13 cellular contexts compared by ENCODE assay signal in genomic region chr6:96089173-96089572, GRCh38.
DNase-seq lines count a peak whose midpoint lies in the region; ATAC-seq, FAIRE-seq and TF ChIP-seq lines count a peak whose summit lies in the region.
"Had no signal": no experiment of that assay in that cellular context is flagged by ENCODE, and none has a peak within 500 bp of the region (broad histone marks: within the 10 kb centered on the region; RNA-seq: fewer than 3 reads in every experiment).

No MANE protein-coding gene starts in this region.

- H3K36me3 ChIP-seq in HepG2 (replicated peaks in 1 of 2; ENCODE audit: control insufficient read depth in 1 of 2, insufficient read depth in 2 of 2, low read length in 2 of 2) = no peaks in the 10 kb centered on the region
- no peaks in the 10 kb centered on the region for H3K36me3 ChIP-seq in right lobe of liver
- H3K36me3 ChIP-seq in PC-3 (ENCODE audit: low read depth, low read length) = no peaks in the 10 kb centered on the region
- no peaks in the 10 kb centered on the region for H3K36me3 ChIP-seq in hepatocyte (replicated peaks; ENCODE audit: insufficient read depth, low read depth)
- H3K36me3 ChIP-seq: transverse colon had no signal

- no peak overlapping the region for H2AFZ ChIP-seq in HepG2 (ENCODE audit: low read length)
- H2AFZ ChIP-seq in PC-3 (ENCODE audit: low read length) = no peak overlapping the region
- H2AFZ ChIP-seq in hepatocyte = no peak overlapping the region

- TF ChIP-seq CTCF in HepG2 (CRISPR knock-in tag; IDR thresholded peaks at IDR 0.05) (peak; percentile 67), right lobe of liver (IDR thresholded peaks at IDR 0.05) (peak in 1 of 4 donors; percentile 6), PC-3 (conservative IDR thresholded peaks at IDR 0.05; ENCODE audit: low read depth, low read length) (peak; percentile 63), hepatocyte (IDR thresholded peaks at IDR 0.05; ENCODE audit: poor library complexity) (peak; percentile 37)

- H3K4me1 ChIP-seq in HepG2 (ENCODE audit: insufficient read depth, low read length) = no peaks in the 10 kb centered on the region
- H3K4me1 ChIP-seq in right lobe of liver = no peaks in the 10 kb centered on the region
- no peaks in the 10 kb centered on the region for H3K4me1 ChIP-seq in PC-3 (ENCODE audit: insufficient read depth, low read length)
- H3K4me1 ChIP-seq in hepatocyte (ENCODE audit: insufficient read depth) = no peaks in the 10 kb centered on the region
- H3K4me1 ChIP-seq: transverse colon had no signal

- intact Hi-C loops in HepG2 (cut with micrococcal nuclease; ENCODE audit: unreplicated experiment) = loop anchor here (1.0 to 10.0 kb wide), 4 partner anchors 224 to 724 kb away; no protein-coding TSS in a partner anchor
- intact Hi-C loops in right lobe of liver (cut with DNase I) = no loop called here
- intact Hi-C loops in PC-3 (cut with micrococcal nuclease) = no loop called here

- H3K9ac ChIP-seq in HepG2 (ENCODE audit: insufficient read depth, low read depth, low read length) (no peak overlapping the region), PC-3 (ENCODE audit: low read length) (no peak overlapping the region)

- DNase-seq in HepG2 (ENCODE audit: low spot score) (peak; percentile 20), right lobe of liver (no peak), PC-3 (peak; percentile 42), hepatocyte (ENCODE audit: low spot score) (no peak), NCI-H1048 (lab: John Stamatoyannopoulos, UW) (no peak)
- DNase-seq in activated CD4-positive, CD25-positive, alpha-beta regulatory T cell treated with anti-CD3 and anti-CD28 coated beads, Interleukin-2, amount 50 U/mL, for 72 hours = no peak
- no peak for DNase-seq in activated effector memory CD4-positive, alpha-beta T cell treated with anti-CD3 and anti-CD28 coated beads, Interleukin-2, amount 50 U/mL, for 16 hours
- DNase-seq: activated CD8-positive, alpha-beta memory T cell treated with anti-CD3 and anti-CD28 coated beads, Interleukin-2, amount 50 U/mL, for 4 hours; AML-193; NCI-H510A treated with DMSO at 0.1 percent for 48 hours; T-helper 17 cell; transverse colon had no signal

- in situ Hi-C loops in HepG2 (cut with HindIII; ENCODE audit: extremely low pct_ligation_motif_present, low pct_unique_long_range_greater_than_20kb) = no loop called here

- H3K4me3 ChIP-seq in HepG2 (replicated peaks in 1 of 3; ENCODE audit: insufficient read depth in 1 of 3, low read depth in 2 of 3, low read length in 3 of 3) (no peak overlapping the region), right lobe of liver (no peak overlapping the region), PC-3 (ENCODE audit: low read length) (no peak overlapping the region), hepatocyte (no peak overlapping the region)
- H3K4me3 ChIP-seq: transverse colon had no signal

- peak; percentile 71 for ATAC-seq in HepG2
- ATAC-seq in right lobe of liver = no peak
- ATAC-seq in PC-3 = no peak
- ATAC-seq in HG02759 (IDR thresholded peaks at IDR 0.05; ENCODE audit: unreplicated experiment) = no peak
- ATAC-seq: T-helper 17 cell had no signal

- H4K20me1 ChIP-seq in HepG2 (ENCODE audit: insufficient read depth, low read length) (no peaks in the 10 kb centered on the region), PC-3 (ENCODE audit: low read length) (no peaks in the 10 kb centered on the region), hepatocyte (ENCODE audit: insufficient read depth, poor library complexity, severe bottlenecking) (no peaks in the 10 kb centered on the region)

- BruUV-seq in HepG2 (replicated peaks; lab: Mats Ljungman, UMichigan) (no TSS peak), PC-3 (replicated peaks; lab: Mats Ljungman, UMichigan) (no TSS peak)

- H3K9me3 ChIP-seq in HepG2 (ENCODE audit: low read length) = no peaks in the 10 kb centered on the region
- no peaks in the 10 kb centered on the region for H3K9me3 ChIP-seq in right lobe of liver
- H3K9me3 ChIP-seq in PC-3 (ENCODE audit: low read length) = no peaks in the 10 kb centered on the region
- H3K9me3 ChIP-seq in hepatocyte (ENCODE audit: low read depth) = no peaks in the 10 kb centered on the region

- no peaks in the 10 kb centered on the region for H3K9me2 ChIP-seq in PC-3 (replicated peaks; ENCODE audit: low read length)
- H3K9me2 ChIP-seq in hepatocyte (replicated peaks; ENCODE audit: insufficient read depth) = no peaks in the 10 kb centered on the region

- no peak for TF ChIP-seq EP300 in HepG2 (IDR thresholded peaks at IDR 0.05; ENCODE audit: low read depth in 2 of 2, low read length in 2 of 2)
- TF ChIP-seq EP300 in HepG2 (CRISPR knock-in tag; IDR thresholded peaks at IDR 0.05; ENCODE audit: borderline replicate concordance) = no peak

- H3K4me2 ChIP-seq in HepG2 (ENCODE audit: low read depth, low read length) (no peak overlapping the region), PC-3 (ENCODE audit: low read length) (no peak overlapping the region), hepatocyte (no peak overlapping the region)

- no peak; the same call in 1 of the 2 replicates for TF ChIP-seq RAD21 in HepG2 (CRISPR knock-in tag; IDR thresholded peaks at IDR 0.05)

- FAIRE-seq in HepG2 (lab: Jason Lieb, UNC) = peak; percentile 76

- H3K27ac ChIP-seq in HepG2 (ENCODE audit: extremely low read length, insufficient read depth, low read length) = no peak overlapping the region
- no peak overlapping the region for H3K27ac ChIP-seq in right lobe of liver
- H3K27ac ChIP-seq in PC-3 (ENCODE audit: low read length) = no peak overlapping the region
- no peak overlapping the region for H3K27ac ChIP-seq in hepatocyte
- H3K27ac ChIP-seq: transverse colon had no signal

- no peaks in the 10 kb centered on the region for H3K27me3 ChIP-seq in HepG2 (ENCODE audit: control insufficient read depth in 1 of 2, insufficient read depth in 2 of 2, low read length in 2 of 2)
- no peaks in the 10 kb centered on the region for H3K27me3 ChIP-seq in right lobe of liver
- H3K27me3 ChIP-seq in PC-3 (ENCODE audit: low read length) = no peaks in the 10 kb centered on the region
- no peaks in the 10 kb centered on the region for H3K27me3 ChIP-seq in hepatocyte
- H3K27me3 ChIP-seq: transverse colon had no signal

- POLR2A ChIA-PET in HepG2 (lab: Yijun Ruan, JAX) (no interaction called here), PC-3 (lab: Charles Lee; ENCODE audit: unreplicated experiment) (interaction anchor here (0.6 kb wide), 1 partner anchor 221 kb away, joined by 4 read pairs; no protein-coding TSS in a partner anchor)

- no peak for TF ChIP-seq POLR2A in HepG2 (IDR thresholded peaks at IDR 0.05; ENCODE audit: insufficient read depth in 1 of 2, low read depth in 2 of 2, low read length in 2 of 2)
- TF ChIP-seq POLR2A in right lobe of liver (IDR thresholded peaks at IDR 0.05) = no peak

- H3K79me2 ChIP-seq in HepG2 (ENCODE audit: insufficient read depth, low read length) (no peaks in the 10 kb centered on the region), PC-3 (ENCODE audit: low read length) (no peaks in the 10 kb centered on the region), hepatocyte (no peaks in the 10 kb centered on the region)

- CTCF ChIA-PET in HepG2 (lab: Yijun Ruan, JAX; ENCODE audit: low intra/inter-chr PET ratio, low total read pairs) (interaction anchor here (1.5 to 2.0 kb wide), 2 partner anchors 440 to 658 kb away, joined by 8 read pairs; no protein-coding TSS in a partner anchor), PC-3 (lab: Charles Lee) (no interaction called here)

- no peaks in the 10 kb centered on the region for H3F3A ChIP-seq in PC-3 (ENCODE audit: low read length, unreplicated experiment)

- WGBS in HepG2 (ENCODE audit: low lambda C conversion rate) = 0% methylated on average over 1 of the region's 1 CpG
- WGBS in right lobe of liver (ENCODE audit: insufficient coverage, low coverage, low lambda C conversion rate, missing lambda C conversion rate) = 15% methylated on average over 1 of the region's 1 CpG
- WGBS in hepatocyte (ENCODE audit: low lambda C conversion rate, missing lambda C conversion rate) = 29% methylated on average over 1 of the region's 1 CpG

TF ChIP-seq in HepG2, 621 proteins besides CTCF, POLR2A, EP300 and RAD21:
- TF ChIP-seq FOXJ3 (CRISPR knock-in tag; IDR thresholded peaks at IDR 0.05; ENCODE audit: borderline replicate concordance) = no peak
- TF ChIP-seq SMC3 (IDR thresholded peaks at IDR 0.05; ENCODE audit: low read length) = peak; percentile 66
- peak; percentile 64 for TF ChIP-seq STAG1 (CRISPR knock-in tag; IDR thresholded peaks at IDR 0.05)

Comparison
In these comparisons a context has a peak if more than half of its experiments do, and no peak if none do; other contexts are left out.
1. DNase-seq: peak in HepG2 (single experiment) and PC-3 (single experiment); none in right lobe of liver (0 of 3), hepatocyte (single experiment), activated CD4-positive, CD25-positive, alpha-beta regulatory T cell treated with anti-CD3 and anti-CD28 coated beads, Interleukin-2, amount 50 U/mL, for 72 hours (single experiment), activated effector memory CD4-positive, alpha-beta T cell treated with anti-CD3 and anti-CD28 coated beads, Interleukin-2, amount 50 U/mL, for 16 hours (single experiment) and NCI-H1048 (single experiment).